In the genomic region with DNA sequence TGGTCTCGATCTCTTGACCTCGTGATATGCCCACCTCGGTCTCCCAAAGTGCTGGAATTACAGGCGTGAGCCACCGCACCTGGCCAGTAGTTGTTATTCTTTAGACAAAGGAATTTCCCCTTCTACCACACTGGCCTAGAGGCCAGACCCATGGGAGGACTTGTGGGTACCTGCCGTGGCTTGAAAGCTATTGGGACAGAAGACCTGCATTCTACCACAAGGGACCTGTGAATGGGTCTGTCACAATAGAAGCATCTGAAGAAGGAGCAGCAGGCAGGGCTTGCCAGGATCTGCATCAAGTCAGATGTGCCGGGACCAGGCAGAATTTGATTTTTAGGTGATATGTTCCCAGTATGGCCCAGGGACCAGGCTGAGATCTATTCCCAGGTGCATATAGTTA, we compare ENCODE assay signal across 32 cellular contexts.
"Had no signal": no experiment of that assay in that cellular context is flagged by ENCODE, and none has a peak within 500 bp of the region (broad histone marks: within the 10 kb centered on the region; RNA-seq: fewer than 3 reads in every experiment).

No MANE protein-coding gene starts in this region.

- H3K27me3 ChIP-seq: adrenal gland, body of pancreas, brain microvascular endothelial cell, breast epithelium had no signal

- DNase-seq: activated B cell treated with CpG ODN at 0.5 μM for 24 hours; activated CD4-positive, alpha-beta memory T cell treated with anti-CD3 and anti-CD28 coated beads for 36 hours; activated CD4-positive, alpha-beta T cell treated with anti-CD3 and anti-CD28 coated beads for 4 hours; activated CD4-positive, alpha-beta T cell treated with anti-CD3 and anti-CD28 coated beads, Interleukin-2, amount 10 ng/mL, durations not matched to agents 24 days and 14 days; activated CD4-positive, alpha-beta T cell treated with anti-CD3 and anti-CD28 coated beads, Interleukin-2, amount 50 U/mL, for 1 hour; activated CD4-positive, alpha-beta T cell treated with anti-CD3 and anti-CD28 coated beads, Interleukin-2, amount 50 U/mL, for 4 hours; activated CD4-positive, CD25-positive, alpha-beta regulatory T cell treated with anti-CD3 and anti-CD28 coated beads, Interleukin-2, amount 50 U/mL, for 72 hours; activated CD8-positive, alpha-beta memory T cell treated with anti-CD3 and anti-CD28 coated beads, Interleukin-2, amount 50 U/mL, for 4 hours; activated CD8-positive, alpha-beta T cell treated with anti-CD3 and anti-CD28 coated beads for 36 hours; activated effector memory CD4-positive, alpha-beta T cell treated with anti-CD3 and anti-CD28 coated beads, Interleukin-2, amount 50 U/mL, for 16 hours; activated gamma-delta T cell treated with Interleukin-2 at 50 U/mL for 16 hours; activated naive CD4-positive, alpha-beta T cell; activated naive CD4-positive, alpha-beta T cell treated with anti-CD3 and anti-CD28 coated beads for 36 hours; activated naive CD4-positive, alpha-beta T cell treated with anti-CD3 and anti-CD28 coated beads, Interleukin-2, amount 50 U/mL, for 16 hours; activated naive CD8-positive, alpha-beta T cell treated with anti-CD3 and anti-CD28 coated beads for 36 hours; activated T-cell treated with anti-CD3 and anti-CD28 coated beads for 4 hours; activated T-cell treated with anti-CD3 and anti-CD28 coated beads, Interleukin-2, amount 50 U/mL, for 1 hour; activated T-cell treated with anti-CD3 and anti-CD28 coated beads, Interleukin-2, amount 50 U/mL, for 4 hours; activated T-cell treated with anti-CD3 and anti-CD28 coated beads, Interleukin-2, amount 50 U/mL, for 72 hours; adrenal gland; amniotic stem cell; aorta; body of pancreas; brain microvascular endothelial cell; central memory CD4-positive, alpha-beta T cell; T-helper 1 cell; T-helper 2 cell; T-helper 9 cell had no signal

- H3K36me3 ChIP-seq: adrenal gland, brain microvascular endothelial cell, breast epithelium had no signal

- H3K4me1 ChIP-seq: adrenal gland, breast epithelium had no signal

- ATAC-seq: activated CD8-positive, alpha-beta T cell treated with anti-CD3 and anti-CD28 coated beads for 36 hours; activated naive CD4-positive, alpha-beta T cell treated with anti-CD3 and anti-CD28 coated beads, Interleukin-2, amount 50 U/mL, for 72 hours; activated T-cell treated with anti-CD3 and anti-CD28 coated beads, Interleukin-2, amount 50 U/mL, for 4 hours; activated T-cell treated with anti-CD3 and anti-CD28 coated beads, Interleukin-2, amount 50 U/mL, for 72 hours; activated T-helper 17 cell treated with anti-CD3 and anti-CD28 coated beads, Interleukin-2, amount 50 U/mL, for 72 hours; body of pancreas had no signal

- H3K4me3 ChIP-seq: adrenal gland, body of pancreas, breast epithelium had no signal

- H3K9me3 ChIP-seq: adrenal gland, body of pancreas had no signal

- H3K27ac ChIP-seq: adrenal gland, body of pancreas, brain microvascular endothelial cell, breast epithelium, VCaP had no signal
